In the genomic region with DNA sequence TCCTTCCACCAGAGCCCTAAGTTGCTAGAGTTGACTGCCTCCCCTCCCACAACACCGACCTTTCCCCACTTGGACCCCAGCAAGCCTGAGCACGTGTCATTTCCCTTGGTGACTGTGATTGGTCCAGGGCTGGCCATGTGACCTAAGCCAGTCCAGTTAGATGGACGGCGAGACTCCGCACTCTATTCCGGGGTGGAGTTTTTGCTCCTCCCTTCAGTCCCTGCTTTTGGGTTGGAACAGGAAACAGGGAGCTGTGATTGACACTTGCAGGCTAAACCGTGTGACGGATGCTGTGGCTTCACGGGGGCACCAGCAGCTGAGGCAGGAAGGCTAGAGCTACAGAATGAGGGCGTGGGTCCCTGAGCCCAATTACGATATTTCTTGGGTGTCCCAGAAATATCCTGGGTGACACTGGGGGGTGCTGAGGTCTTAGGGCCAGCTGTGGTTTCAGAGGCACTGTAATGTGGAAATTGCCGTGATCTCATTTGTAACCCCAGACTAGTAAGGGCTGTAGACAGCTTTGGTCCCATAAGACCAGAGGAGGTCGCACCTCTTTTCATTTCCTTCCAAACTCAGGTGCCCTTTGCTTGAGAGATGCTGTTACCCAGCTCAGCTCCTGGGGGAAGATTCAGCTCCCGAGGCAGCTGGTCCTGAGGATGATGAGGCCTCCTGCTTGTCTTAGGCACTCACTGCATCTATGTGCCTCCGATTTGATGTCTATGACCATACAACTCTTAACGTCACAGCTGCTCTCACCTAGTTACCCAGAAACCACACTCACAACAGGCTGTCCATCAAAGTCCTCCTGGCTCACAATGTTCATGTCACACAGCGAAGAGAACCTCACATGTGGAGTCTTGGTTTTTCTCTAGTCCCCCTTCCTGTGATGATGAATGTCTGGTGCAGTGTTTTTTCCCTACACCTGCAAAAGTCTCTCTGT, we compare ENCODE assay signal across 29 cellular contexts.
A peak's percentile ranks its signal among the peaks of the same experiment; 100 is the strongest.
DNase-seq lines count a peak whose midpoint lies in the region; ATAC-seq and TF ChIP-seq lines count a peak whose summit lies in the region.
"Had no signal": no experiment of that assay in that cellular context is flagged by ENCODE, and none has a peak within 500 bp of the region (broad histone marks: within the 10 kb centered on the region; RNA-seq: fewer than 3 reads in every experiment).

No MANE protein-coding gene starts in this region.

- peaks cover 8% of the 10 kb centered on the region for H3K27me3 Mint-ChIP-seq in activated CD8-positive, alpha-beta T cell treated with anti-CD3 and anti-CD28 coated beads for 36 hours
- no peaks in the 10 kb centered on the region for H3K27me3 Mint-ChIP-seq in activated CD8-positive, alpha-beta T cell treated with anti-CD3 and anti-CD28 coated beads, Interleukin-2, amount 10 ng/mL, durations not matched to agents 7 days and 5 days (ENCODE audit: low read depth)
- H3K27me3 Mint-ChIP-seq in central memory CD8-positive, alpha-beta T cell: no peaks in the 10 kb centered on the region
- H3K27me3 Mint-ChIP-seq in HFFc6 (ENCODE audit: insufficient read depth): peaks cover 10% of the 10 kb centered on the region
- H3K27me3 Mint-ChIP-seq: activated naive CD8-positive, alpha-beta T cell treated with anti-CD3 and anti-CD28 coated beads, Interleukin-2, amount 10 ng/mL, durations not matched to agents 7 days and 5 days; CD4-positive, alpha-beta T cell; dendritic cell treated with granulocyte-macrophage colony-stimulating factor and Interleukin-4, amounts not matched to agents 40 ng/mL and 50 ng/mL, for 4 days had no signal

- H3K4me3 ChIP-seq in NB4 (ENCODE audit: low read depth, low read length): no peak overlapping the region
- peak overlapping the region in 1 of 2 donors; percentile 17 for H3K4me3 ChIP-seq in testis
- H3K4me3 ChIP-seq in hepatocyte: no peak overlapping the region
- H3K4me3 ChIP-seq: ascending aorta, HAP-1, neural progenitor cell, right atrium auricular region, SJCRH30, thoracic aorta had no signal

- H3K9me2 ChIP-seq in hepatocyte (replicated peaks; ENCODE audit: insufficient read depth): no peaks in the 10 kb centered on the region

- TF ChIP-seq POLR2A in NB4 (IDR thresholded peaks at IDR 0.05; ENCODE audit: extremely low read depth, insufficient read length): no peak
- TF ChIP-seq POLR2A in testis (IDR thresholded peaks at IDR 0.05): no peak

- H3K27me3 ChIP-seq in testis (no peaks in the 10 kb centered on the region), hepatocyte (no peaks in the 10 kb centered on the region)
- H3K27me3 ChIP-seq: ascending aorta, neural progenitor cell, right atrium auricular region, SJCRH30 had no signal

- H3K9me3 Mint-ChIP-seq in activated CD8-positive, alpha-beta T cell treated with anti-CD3 and anti-CD28 coated beads for 36 hours: no peaks in the 10 kb centered on the region
- peaks cover 4% of the 10 kb centered on the region for H3K9me3 Mint-ChIP-seq in activated CD8-positive, alpha-beta T cell treated with anti-CD3 and anti-CD28 coated beads, Interleukin-2, amount 10 ng/mL, durations not matched to agents 7 days and 5 days (ENCODE audit: insufficient read depth)
- H3K9me3 Mint-ChIP-seq in central memory CD8-positive, alpha-beta T cell: no peaks in the 10 kb centered on the region
- no peaks in the 10 kb centered on the region; the same call in 1 of the 2 replicates for H3K9me3 Mint-ChIP-seq in HFFc6
- H3K9me3 Mint-ChIP-seq: activated CD4-positive, alpha-beta memory T cell treated with anti-CD3 and anti-CD28 coated beads for 36 hours; activated naive CD8-positive, alpha-beta T cell treated with anti-CD3 and anti-CD28 coated beads, Interleukin-2, amount 10 ng/mL, durations not matched to agents 7 days and 5 days; activated T-helper 2 cell treated with anti-CD3 and anti-CD28 coated beads, Interferon-gamma antibody, Interleukin-2, Interleukin-4, amounts not matched to agents 10 μg/mL and 5 μg/mL and 100 μg/mL, durations not matched to agents 14 hours and 24 hours and 36 hours; CD4-positive, alpha-beta T cell; dendritic cell treated with granulocyte-macrophage colony-stimulating factor and Interleukin-4, amounts not matched to agents 40 ng/mL and 50 ng/mL, for 4 days; immature natural killer cell; neural progenitor cell had no signal

- H3K4me3 Mint-ChIP-seq in activated CD8-positive, alpha-beta T cell treated with anti-CD3 and anti-CD28 coated beads for 36 hours: no peak overlapping the region
- H3K4me3 Mint-ChIP-seq in activated CD8-positive, alpha-beta T cell treated with anti-CD3 and anti-CD28 coated beads, Interleukin-2, amount 10 ng/mL, durations not matched to agents 7 days and 5 days: no peak overlapping the region
- peak overlapping the region; percentile 67 for H3K4me3 Mint-ChIP-seq in central memory CD8-positive, alpha-beta T cell
- no peak overlapping the region for H3K4me3 Mint-ChIP-seq in HFFc6
- H3K4me3 Mint-ChIP-seq: activated CD4-positive, alpha-beta memory T cell treated with anti-CD3 and anti-CD28 coated beads for 36 hours; activated naive CD8-positive, alpha-beta T cell treated with anti-CD3 and anti-CD28 coated beads, Interleukin-2, amount 10 ng/mL, durations not matched to agents 7 days and 5 days; CD4-positive, alpha-beta T cell; dendritic cell treated with granulocyte-macrophage colony-stimulating factor and Interleukin-4, amounts not matched to agents 40 ng/mL and 50 ng/mL, for 4 days; neural progenitor cell had no signal

- H3K27ac ChIP-seq in testis (no peak overlapping the region), hepatocyte (no peak overlapping the region)
- H3K27ac ChIP-seq: ascending aorta, neural progenitor cell, right atrium auricular region, SJCRH30, thoracic aorta had no signal

- H3K27ac Mint-ChIP-seq in activated CD8-positive, alpha-beta T cell treated with anti-CD3 and anti-CD28 coated beads for 36 hours: no peak overlapping the region
- no peak overlapping the region for H3K27ac Mint-ChIP-seq in activated CD8-positive, alpha-beta T cell treated with anti-CD3 and anti-CD28 coated beads, Interleukin-2, amount 10 ng/mL, durations not matched to agents 7 days and 5 days
- H3K27ac Mint-ChIP-seq in central memory CD8-positive, alpha-beta T cell (ENCODE audit: low read depth): peak overlapping the region; percentile 86
- H3K27ac Mint-ChIP-seq in HFFc6: no peak overlapping the region
- H3K27ac Mint-ChIP-seq: activated CD4-positive, alpha-beta memory T cell treated with anti-CD3 and anti-CD28 coated beads for 36 hours; activated naive CD8-positive, alpha-beta T cell treated with anti-CD3 and anti-CD28 coated beads, Interleukin-2, amount 10 ng/mL, durations not matched to agents 7 days and 5 days; activated T-helper 2 cell treated with anti-CD3 and anti-CD28 coated beads, Interferon-gamma antibody, Interleukin-2, Interleukin-4, amounts not matched to agents 10 μg/mL and 5 μg/mL and 100 μg/mL, durations not matched to agents 14 hours and 24 hours and 36 hours; CD4-positive, alpha-beta T cell; dendritic cell treated with granulocyte-macrophage colony-stimulating factor and Interleukin-4, amounts not matched to agents 40 ng/mL and 50 ng/mL, for 4 days; neural progenitor cell had no signal

- no peaks in the 10 kb centered on the region for H3K79me2 ChIP-seq in hepatocyte

- H2AFZ ChIP-seq in hepatocyte: no peak overlapping the region
- H2AFZ ChIP-seq: neural progenitor cell had no signal

- H3K9me3 ChIP-seq in testis: no peaks in the 10 kb centered on the region
- no peaks in the 10 kb centered on the region for H3K9me3 ChIP-seq in hepatocyte (ENCODE audit: low read depth)
- H3K9me3 ChIP-seq: ascending aorta, HAP-1, right atrium auricular region, SJCRH30, thoracic aorta had no signal

- WGBS in testis, 2 donors: 62 to 69% methylated on average over 17 of the region's 17 CpGs
- WGBS in hepatocyte (ENCODE audit: low lambda C conversion rate, missing lambda C conversion rate): 84% methylated on average over 17 of the region's 17 CpGs

- DNase-seq in activated CD8-positive, alpha-beta T cell treated with anti-CD3 and anti-CD28 coated beads for 36 hours: peak; percentile 2
- DNase-seq in activated CD8-positive, alpha-beta T cell treated with anti-CD3 and anti-CD28 coated beads, Interleukin-2, amount 10 ng/mL, durations not matched to agents 7 days and 5 days: no peak
- peak; percentile 24 for DNase-seq in NB4 (ENCODE audit: low read depth)
- DNase-seq in central memory CD8-positive, alpha-beta T cell (ENCODE audit: low spot score in 2 of 2): peak in 1 of 2 donors; percentile 51
- DNase-seq in testis: peak; percentile 64
- no peak for DNase-seq in HFFc6
- DNase-seq in hepatocyte (ENCODE audit: low spot score): no peak
- no peak for DNase-seq in T1000 (lab: John Stamatoyannopoulos, UW)
- DNase-seq: 8988T; activated CD4-positive, alpha-beta memory T cell treated with anti-CD3 and anti-CD28 coated beads for 36 hours; activated naive CD8-positive, alpha-beta T cell treated with anti-CD3 and anti-CD28 coated beads, Interleukin-2, amount 10 ng/mL, durations not matched to agents 7 days and 5 days; caudate nucleus; CD4-positive, alpha-beta T cell; DMS 273 treated with DMSO at 0.1 percent for 48 hours; left colon; NCI-H1105 treated with DMSO at 0.1 percent for 48 hours; NCI-H1930; NCI-H526 treated with DMSO at 0.1 percent for 48 hours; stimulated activated CD4-positive, alpha-beta T cell treated with anti-CD3 and anti-CD28 coated beads, Interleukin-2, amount 100 ng/mL, for 48 hours had no signal

- no peak overlapping the region for H3K4me2 ChIP-seq in hepatocyte
- H3K4me2 ChIP-seq: neural progenitor cell had no signal

- H3K36me3 Mint-ChIP-seq in activated CD8-positive, alpha-beta T cell treated with anti-CD3 and anti-CD28 coated beads for 36 hours (ENCODE audit: low read depth): no peaks in the 10 kb centered on the region
- H3K36me3 Mint-ChIP-seq in activated CD8-positive, alpha-beta T cell treated with anti-CD3 and anti-CD28 coated beads, Interleukin-2, amount 10 ng/mL, durations not matched to agents 7 days and 5 days (ENCODE audit: low read depth): no peaks in the 10 kb centered on the region
- H3K36me3 Mint-ChIP-seq in central memory CD8-positive, alpha-beta T cell (ENCODE audit: insufficient read depth): peaks cover 3% of the 10 kb centered on the region
- no peaks in the 10 kb centered on the region for H3K36me3 Mint-ChIP-seq in HFFc6 (ENCODE audit: low read depth)
- H3K36me3 Mint-ChIP-seq: activated CD4-positive, alpha-beta memory T cell treated with anti-CD3 and anti-CD28 coated beads for 36 hours; activated naive CD8-positive, alpha-beta T cell treated with anti-CD3 and anti-CD28 coated beads, Interleukin-2, amount 10 ng/mL, durations not matched to agents 7 days and 5 days; immature natural killer cell; neural progenitor cell had no signal

- no peaks in the 10 kb centered on the region for H3K4me1 Mint-ChIP-seq in activated CD8-positive, alpha-beta T cell treated with anti-CD3 and anti-CD28 coated beads for 36 hours (ENCODE audit: low read depth)
- H3K4me1 Mint-ChIP-seq in activated CD8-positive, alpha-beta T cell treated with anti-CD3 and anti-CD28 coated beads, Interleukin-2, amount 10 ng/mL, durations not matched to agents 7 days and 5 days (ENCODE audit: low read depth): no peaks in the 10 kb centered on the region
- peaks cover 20% of the 10 kb centered on the region for H3K4me1 Mint-ChIP-seq in central memory CD8-positive, alpha-beta T cell
- no peaks in the 10 kb centered on the region for H3K4me1 Mint-ChIP-seq in HFFc6 (ENCODE audit: low read depth)
- H3K4me1 Mint-ChIP-seq: activated naive CD8-positive, alpha-beta T cell treated with anti-CD3 and anti-CD28 coated beads, Interleukin-2, amount 10 ng/mL, durations not matched to agents 7 days and 5 days; immature natural killer cell; neural progenitor cell had no signal

- CTCF ChIA-PET in activated CD8-positive, alpha-beta T cell treated with anti-CD3 and anti-CD28 coated beads for 36 hours (lab: Charles Lee): no interaction called here
- CTCF ChIA-PET in activated CD8-positive, alpha-beta T cell treated with anti-CD3 and anti-CD28 coated beads, Interleukin-2, amount 10 ng/mL, durations not matched to agents 7 days and 5 days (lab: Charles Lee): no interaction called here

- H3K36me3 ChIP-seq in testis (ENCODE audit: low read depth, missing control alignments) (no peaks in the 10 kb centered on the region), hepatocyte (replicated peaks; ENCODE audit: insufficient read depth, low read depth) (no peaks in the 10 kb centered on the region)
- H3K36me3 ChIP-seq: ascending aorta, HAP-1, neural progenitor cell, right atrium auricular region, SJCRH30, thoracic aorta had no signal

- H4K20me1 ChIP-seq in hepatocyte (ENCODE audit: insufficient read depth, poor library complexity, severe bottlenecking): no peaks in the 10 kb centered on the region

- no peak for ATAC-seq in activated CD8-positive, alpha-beta T cell treated with anti-CD3 and anti-CD28 coated beads for 36 hours
- no peak for ATAC-seq in activated CD8-positive, alpha-beta T cell treated with anti-CD3 and anti-CD28 coated beads, Interleukin-2, amount 10 ng/mL, durations not matched to agents 7 days and 5 days
- peak; percentile 82 for ATAC-seq in central memory CD8-positive, alpha-beta T cell (replicated peaks; ENCODE audit: extremely low read depth, poor library complexity, severe bottlenecking)
- ATAC-seq: activated CD4-positive, CD25-positive, alpha-beta regulatory T cell treated with anti-CD3 and anti-CD28 coated beads, Interleukin-2, amount 50 U/mL, for 24 hours; left colon had no signal

- intact Hi-C loops in activated CD8-positive, alpha-beta T cell treated with anti-CD3 and anti-CD28 coated beads for 36 hours (cut with micrococcal nuclease): no loop called here
- intact Hi-C loops in testis (cut with DNase I; ENCODE audit: low total_unique reads): no loop called here

- H3K4me1 ChIP-seq in testis (no peaks in the 10 kb centered on the region), hepatocyte (ENCODE audit: insufficient read depth) (no peaks in the 10 kb centered on the region)
- H3K4me1 ChIP-seq: ascending aorta, HAP-1, neural progenitor cell, right atrium auricular region, SJCRH30 had no signal

- no peak for TF ChIP-seq CTCF in activated CD8-positive, alpha-beta T cell treated with anti-CD3 and anti-CD28 coated beads for 36 hours (IDR thresholded peaks at IDR 0.05)
- TF ChIP-seq CTCF in NB4 (IDR thresholded peaks at IDR 0.05; ENCODE audit: low read depth, low read length) (no peak), testis (IDR thresholded peaks at IDR 0.05) (no peak), HFFc6 (IDR thresholded peaks at IDR 0.05) (no peak), hepatocyte (IDR thresholded peaks at IDR 0.05; ENCODE audit: poor library complexity) (no peak)

- POLR2A ChIA-PET in activated CD8-positive, alpha-beta T cell treated with anti-CD3 and anti-CD28 coated beads for 36 hours (lab: Charles Lee): no interaction called here
- POLR2A ChIA-PET in activated CD8-positive, alpha-beta T cell treated with anti-CD3 and anti-CD28 coated beads, Interleukin-2, amount 10 ng/mL, durations not matched to agents 7 days and 5 days (lab: Charles Lee): no interaction called here

Comparison
In these comparisons a context has a peak if more than half of its experiments do, and no peak if none do; other contexts are left out.
1. DNase-seq: peak in activated CD8-positive, alpha-beta T cell treated with anti-CD3 and anti-CD28 coated beads for 36 hours (single experiment), NB4 (single experiment) and testis (single experiment); none in activated CD8-positive, alpha-beta T cell treated with anti-CD3 and anti-CD28 coated beads, Interleukin-2, amount 10 ng/mL, durations not matched to agents 7 days and 5 days (single experiment), HFFc6 (single experiment), hepatocyte (single experiment) and T1000 (single experiment).